Comparison of ENCODE assay signal across 31 cellular contexts in the genomic region with DNA sequence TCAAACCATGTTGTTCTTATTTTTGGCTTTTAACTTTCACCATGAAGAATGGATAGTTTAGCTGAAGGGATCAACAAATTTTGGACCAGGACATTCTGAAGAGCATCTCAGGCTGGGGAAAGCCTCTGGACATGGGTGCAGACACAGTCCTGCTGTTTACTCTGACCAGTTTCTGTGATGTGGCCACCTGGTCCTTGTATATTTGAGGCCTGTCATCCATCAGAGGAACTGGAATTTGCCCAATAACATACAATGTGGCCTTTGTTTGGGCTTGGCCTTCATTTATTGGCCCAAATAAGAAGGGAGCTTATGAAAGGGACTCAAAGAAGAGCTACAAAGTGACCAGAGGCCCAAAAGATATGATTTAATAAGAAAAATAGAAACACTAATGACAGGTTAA.
DNase-seq lines count a peak whose midpoint lies in the region; ATAC-seq and TF ChIP-seq lines count a peak whose summit lies in the region.
"Had no signal": no experiment of that assay in that cellular context is flagged by ENCODE, and none has a peak within 500 bp of the region (broad histone marks: within the 10 kb centered on the region; RNA-seq: fewer than 3 reads in every experiment).

No MANE protein-coding gene starts in this region.

- no peak for TF ChIP-seq POLR2A in testis (IDR thresholded peaks at IDR 0.05)

- no peak for DNase-seq in Right ventricle myocardium inferior (ENCODE audit: missing footprints)
- DNase-seq in cardiac septum (ENCODE audit: low spot score), result no peak
- DNase-seq in head of caudate nucleus, result peak in 35 of 42 donors; percentile 18 to 85 (median 58)
- peak; percentile 77 for DNase-seq in midbrain (lab: John Stamatoyannopoulos, UW)
- peak; percentile 39 for DNase-seq in testis
- DNase-seq in natural killer cell treated with Interleukin-12 subunit alpha and Interleukin-12 subunit beta and Interleukin-15 and Interleukin-18, amount 100 ng/mL, for 72 hours (ENCODE audit: low spot score), result no peak
- no peak for DNase-seq in SHP77 treated with DMSO at 0.1 percent for 48 hours (lab: John Stamatoyannopoulos, UW)
- DNase-seq: activated CD4-positive, alpha-beta T cell treated with anti-CD3 and anti-CD28 coated beads, Interleukin-2, amount 50 U/mL, for 1 hour; activated CD4-positive, CD25-positive, alpha-beta regulatory T cell; activated effector memory CD4-positive, alpha-beta T cell treated with anti-CD3 and anti-CD28 coated beads, Interleukin-2, amount 50 U/mL, for 16 hours; activated T-cell treated with anti-CD3 and anti-CD28 coated beads, Interleukin-2, amount 50 U/mL, for 1 hour; cortex of kidney; erythroblast; GDM1; kidney glomerular epithelial cell; NCI-H1694; right lobe of liver; RPMI8226; spleen; stimulated activated CD4-positive, alpha-beta T cell treated with anti-CD3 and anti-CD28 coated beads, Interleukin-2, amount 100 ng/mL, for 48 hours; upper lobe of left lung had no signal

- H3K36me3 ChIP-seq in testis (ENCODE audit: low read depth, missing control alignments), result no peaks in the 10 kb centered on the region
- H3K36me3 ChIP-seq: ascending aorta, cardiac muscle cell, right lobe of liver, spleen, upper lobe of left lung had no signal

- no peaks in the 10 kb centered on the region for H3K9me3 ChIP-seq in testis
- H3K9me3 ChIP-seq: ascending aorta, right lobe of liver, spleen, upper lobe of left lung had no signal

- H3K27ac Mint-ChIP-seq in natural killer cell treated with Interleukin-12 subunit alpha and Interleukin-12 subunit beta and Interleukin-15 and Interleukin-18, amount 100 ng/mL, for 72 hours, result no peak overlapping the region
- H3K27ac Mint-ChIP-seq: activated naive CD8-positive, alpha-beta T cell; T-helper 1 cell treated with Interleukin-12 subunit alpha and Interleukin-12 subunit beta and Interleukin-4 antibody, amounts not matched to agents 30 μg/mL and 1 μg/mL, for 36 hours had no signal

- peak; percentile 89 for ATAC-seq in Right ventricle myocardium inferior
- ATAC-seq in natural killer cell treated with Interleukin-12 subunit alpha and Interleukin-12 subunit beta and Interleukin-15 and Interleukin-18, amount 100 ng/mL, for 72 hours, result no peak
- no peak for ATAC-seq in HG03457 (IDR thresholded peaks at IDR 0.05; ENCODE audit: unreplicated experiment)
- ATAC-seq: HCT116 had no signal

- no peak overlapping the region for H3K4me3 Mint-ChIP-seq in natural killer cell treated with Interleukin-12 subunit alpha and Interleukin-12 subunit beta and Interleukin-15 and Interleukin-18, amount 100 ng/mL, for 72 hours
- H3K4me3 Mint-ChIP-seq: activated naive CD8-positive, alpha-beta T cell; CD14-positive monocyte; neural crest cell; T-helper 1 cell treated with Interleukin-12 subunit alpha and Interleukin-12 subunit beta and Interleukin-4 antibody, amounts not matched to agents 30 μg/mL and 1 μg/mL, for 36 hours had no signal

- H3K27ac ChIP-seq in testis, result no peak overlapping the region
- H3K27ac ChIP-seq: 22Rv1, ascending aorta, cardiac muscle cell, right lobe of liver, SK-N-MC, upper lobe of left lung had no signal

- no peaks in the 10 kb centered on the region for H3K27me3 Mint-ChIP-seq in natural killer cell treated with Interleukin-12 subunit alpha and Interleukin-12 subunit beta and Interleukin-15 and Interleukin-18, amount 100 ng/mL, for 72 hours

- intact Hi-C loops in Right ventricle myocardium inferior (cut with DNase I), result no loop called here
- intact Hi-C loops in cardiac septum (cut with DNase I), result no loop called here
- intact Hi-C loops in head of caudate nucleus (cut with DNase I), result no loop called here
- intact Hi-C loops in testis (cut with DNase I; ENCODE audit: low total_unique reads), result no loop called here

- H3K4me1 Mint-ChIP-seq in natural killer cell treated with Interleukin-12 subunit alpha and Interleukin-12 subunit beta and Interleukin-15 and Interleukin-18, amount 100 ng/mL, for 72 hours (ENCODE audit: low read depth in 2 of 2), result no peaks in the 10 kb centered on the region
- H3K4me1 Mint-ChIP-seq: CD14-positive monocyte, neural crest cell had no signal

- peaks cover 19% of the 10 kb centered on the region for H3K4me1 ChIP-seq in testis
- H3K4me1 ChIP-seq: ascending aorta, upper lobe of left lung had no signal

- H3K9me3 Mint-ChIP-seq in natural killer cell treated with Interleukin-12 subunit alpha and Interleukin-12 subunit beta and Interleukin-15 and Interleukin-18, amount 100 ng/mL, for 72 hours, result no peaks in the 10 kb centered on the region
- H3K9me3 Mint-ChIP-seq: CD14-positive monocyte; neural crest cell; T-helper 1 cell treated with Interleukin-12 subunit alpha and Interleukin-12 subunit beta and Interleukin-4 antibody, amounts not matched to agents 30 μg/mL and 1 μg/mL, for 36 hours had no signal

- H3K4me3 ChIP-seq in testis, result no peak overlapping the region
- H3K4me3 ChIP-seq: ascending aorta, cardiac muscle cell, right lobe of liver, SK-N-MC, spleen, upper lobe of left lung had no signal

- H3K27me3 ChIP-seq in testis, result no peaks in the 10 kb centered on the region
- H3K27me3 ChIP-seq: ascending aorta, cardiac muscle cell, right lobe of liver, spleen, upper lobe of left lung had no signal

- no peak for TF ChIP-seq CTCF in testis (IDR thresholded peaks at IDR 0.05)

- no peaks in the 10 kb centered on the region for H3K36me3 Mint-ChIP-seq in natural killer cell treated with Interleukin-12 subunit alpha and Interleukin-12 subunit beta and Interleukin-15 and Interleukin-18, amount 100 ng/mL, for 72 hours
- H3K36me3 Mint-ChIP-seq: activated naive CD8-positive, alpha-beta T cell; CD14-positive monocyte had no signal

Comparison
In these comparisons a context has a peak if more than half of its experiments do, and no peak if none do; other contexts are left out.
1. DNase-seq: peak in head of caudate nucleus (35 of 42), midbrain (single experiment) and testis (single experiment); none in Right ventricle myocardium inferior (single experiment), cardiac septum (single experiment), natural killer cell treated with Interleukin-12 subunit alpha and Interleukin-12 subunit beta and Interleukin-15 and Interleukin-18, amount 100 ng/mL, for 72 hours (single experiment) and SHP77 treated with DMSO at 0.1 percent for 48 hours (single experiment).